8 cellular contexts compared by ENCODE assay signal in the genomic region with DNA sequence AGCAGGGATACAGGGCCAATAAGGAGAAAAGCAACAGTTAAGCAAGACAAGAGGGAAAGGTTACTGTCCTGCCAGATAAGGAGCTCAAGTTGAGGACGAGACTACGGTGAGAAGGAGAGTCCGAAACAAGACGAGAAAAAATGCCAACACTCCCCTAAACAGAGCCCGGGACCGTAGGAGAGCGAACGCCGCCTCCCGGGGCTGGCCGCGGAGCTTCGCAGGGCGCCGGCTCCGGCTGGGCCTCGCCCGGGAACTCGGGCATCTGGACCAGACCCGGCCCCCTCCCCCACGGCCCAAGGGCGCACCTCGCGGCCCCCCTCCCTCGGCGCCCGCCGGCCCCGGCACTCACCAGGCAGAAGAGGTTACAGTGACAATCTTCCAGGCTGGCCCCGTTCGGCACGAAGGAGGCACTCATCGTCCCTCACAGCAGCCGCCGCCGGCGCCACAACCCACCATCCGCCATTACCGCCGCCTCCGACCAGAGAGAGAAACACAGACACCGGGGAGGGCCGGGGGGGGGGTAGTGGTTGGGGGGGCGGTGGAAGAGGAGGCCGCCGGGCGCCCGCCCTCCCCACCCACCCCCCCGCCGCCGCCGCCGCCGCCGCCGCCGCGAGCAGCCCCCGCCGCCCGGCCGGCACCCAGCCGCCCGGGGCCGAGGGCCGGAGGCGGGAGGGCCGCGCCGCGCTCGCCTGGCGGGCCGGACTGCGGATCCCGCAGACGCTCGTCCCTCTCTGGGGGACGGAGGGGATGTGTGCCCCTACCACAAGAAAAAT. TPM values are rescaled to one million over a fixed set of nuclear protein-coding genes. Genes with fewer than 3 reads are reported as not detected.
DNase-seq lines count a peak whose midpoint lies in the region; ATAC-seq and TF ChIP-seq lines count a peak whose summit lies in the region.

A gene with protein sequence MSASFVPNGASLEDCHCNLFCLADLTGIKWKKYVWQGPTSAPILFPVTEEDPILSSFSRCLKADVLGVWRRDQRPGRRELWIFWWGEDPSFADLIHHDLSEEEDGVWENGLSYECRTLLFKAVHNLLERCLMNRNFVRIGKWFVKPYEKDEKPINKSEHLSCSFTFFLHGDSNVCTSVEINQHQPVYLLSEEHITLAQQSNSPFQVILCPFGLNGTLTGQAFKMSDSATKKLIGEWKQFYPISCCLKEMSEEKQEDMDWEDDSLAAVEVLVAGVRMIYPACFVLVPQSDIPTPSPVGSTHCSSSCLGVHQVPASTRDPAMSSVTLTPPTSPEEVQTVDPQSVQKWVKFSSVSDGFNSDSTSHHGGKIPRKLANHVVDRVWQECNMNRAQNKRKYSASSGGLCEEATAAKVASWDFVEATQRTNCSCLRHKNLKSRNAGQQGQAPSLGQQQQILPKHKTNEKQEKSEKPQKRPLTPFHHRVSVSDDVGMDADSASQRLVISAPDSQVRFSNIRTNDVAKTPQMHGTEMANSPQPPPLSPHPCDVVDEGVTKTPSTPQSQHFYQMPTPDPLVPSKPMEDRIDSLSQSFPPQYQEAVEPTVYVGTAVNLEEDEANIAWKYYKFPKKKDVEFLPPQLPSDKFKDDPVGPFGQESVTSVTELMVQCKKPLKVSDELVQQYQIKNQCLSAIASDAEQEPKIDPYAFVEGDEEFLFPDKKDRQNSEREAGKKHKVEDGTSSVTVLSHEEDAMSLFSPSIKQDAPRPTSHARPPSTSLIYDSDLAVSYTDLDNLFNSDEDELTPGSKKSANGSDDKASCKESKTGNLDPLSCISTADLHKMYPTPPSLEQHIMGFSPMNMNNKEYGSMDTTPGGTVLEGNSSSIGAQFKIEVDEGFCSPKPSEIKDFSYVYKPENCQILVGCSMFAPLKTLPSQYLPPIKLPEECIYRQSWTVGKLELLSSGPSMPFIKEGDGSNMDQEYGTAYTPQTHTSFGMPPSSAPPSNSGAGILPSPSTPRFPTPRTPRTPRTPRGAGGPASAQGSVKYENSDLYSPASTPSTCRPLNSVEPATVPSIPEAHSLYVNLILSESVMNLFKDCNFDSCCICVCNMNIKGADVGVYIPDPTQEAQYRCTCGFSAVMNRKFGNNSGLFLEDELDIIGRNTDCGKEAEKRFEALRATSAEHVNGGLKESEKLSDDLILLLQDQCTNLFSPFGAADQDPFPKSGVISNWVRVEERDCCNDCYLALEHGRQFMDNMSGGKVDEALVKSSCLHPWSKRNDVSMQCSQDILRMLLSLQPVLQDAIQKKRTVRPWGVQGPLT (N-terminal part only) (minus strand): TSS at position 488 of the 773 bp plus-strand sequence. CDS start 73 bp downstream, at position 415.

- peak within 1 kb of the TSS; percentile 99 for H3K27ac Mint-ChIP-seq in T-helper 2 cell treated with Interferon-gamma antibody and Interleukin-4, amounts not matched to agents 5 μg/mL and 100 μg/mL, for 36 hours

- no peak for TF ChIP-seq POLR2A in vagina (IDR thresholded peaks at IDR 0.05)

- H3K4me1 ChIP-seq in right cardiac atrium (ENCODE audit: control insufficient read depth, insufficient read depth, low read length) (no peaks in the 10 kb centered on the region), vagina (peaks cover 50% of the 10 kb centered on the region)

- H3K36me3 Mint-ChIP-seq in T-helper 2 cell treated with Interferon-gamma antibody and Interleukin-4, amounts not matched to agents 5 μg/mL and 100 μg/mL, for 36 hours (ENCODE audit: low read depth): peaks cover 24% of the 10 kb centered on the region

- WGBS in right cardiac atrium: under 1% methylated on average over 79 of the region's 79 CpGs

- H3K27me3 ChIP-seq in right cardiac atrium (ENCODE audit: control insufficient read depth, insufficient read depth): no peaks in the 10 kb centered on the region
- no peaks in the 10 kb centered on the region for H3K27me3 ChIP-seq in vagina

- H3K4me3 ChIP-seq in right cardiac atrium (ENCODE audit: low read length) (peak within 1 kb of the TSS; percentile 97), vagina (peak within 1 kb of the TSS; percentile 62 to 98)

- no peak for TF ChIP-seq CTCF in vagina (IDR thresholded peaks at IDR 0.05)

- peak within 1 kb of the TSS; percentile 93 for H3K4me3 Mint-ChIP-seq in T-helper 2 cell treated with Interferon-gamma antibody and Interleukin-4, amounts not matched to agents 5 μg/mL and 100 μg/mL, for 36 hours

- H3K36me3 ChIP-seq in vagina: peaks cover 0 to 13% of the 10 kb centered on the region in 2 donors

- H3K9me3 ChIP-seq in right cardiac atrium (ENCODE audit: control insufficient read depth, low read length) (no peaks in the 10 kb centered on the region), vagina (no peaks in the 10 kb centered on the region)

- H3K27ac ChIP-seq in right cardiac atrium (ENCODE audit: low read length): peak within 1 kb of the TSS; percentile 100
- H3K27ac ChIP-seq in vagina: peak within 1 kb of the TSS; percentile 99

- ATAC-seq in right cardiac atrium: peak; percentile 69 to 79

- no peaks in the 10 kb centered on the region for H3K27me3 Mint-ChIP-seq in T-helper 2 cell treated with Interferon-gamma antibody and Interleukin-4, amounts not matched to agents 5 μg/mL and 100 μg/mL, for 36 hours (ENCODE audit: low read depth)

- H3K4me1 Mint-ChIP-seq in T-helper 2 cell treated with Interferon-gamma antibody and Interleukin-4, amounts not matched to agents 5 μg/mL and 100 μg/mL, for 36 hours (ENCODE audit: low read depth): peaks cover 32% of the 10 kb centered on the region

- intact Hi-C loops in right cardiac atrium (cut with DNase I): loop anchor here in 2 of 4 donors (5.0 to 10.0 kb wide), 3 partner anchors 130 to 653 kb away; no protein-coding TSS in a partner anchor
- intact Hi-C loops in vagina (cut with DNase I): loop anchor here (5.0 to 10.0 kb wide), 2 partner anchors 138 to 650 kb away; a partner anchor contains a TSS

- H3K9me3 Mint-ChIP-seq in T-helper 2 cell treated with Interferon-gamma antibody and Interleukin-4, amounts not matched to agents 5 μg/mL and 100 μg/mL, for 36 hours: no peaks in the 10 kb centered on the region

- peak; percentile 10 to 20 for DNase-seq in NOMO-1 (lab: John Stamatoyannopoulos, UW; ENCODE audit: unreplicated experiment in 2 of 2)
- no peak for DNase-seq in NOMO-1 treated with dmso at 0.1 percent for 144 hours (lab: John Stamatoyannopoulos, UW; ENCODE audit: unreplicated experiment)
- DNase-seq in HUDEP-2 (lab: John Stamatoyannopoulos, UW; ENCODE audit: unreplicated experiment in 76 of 76): peak in 48 of 76 experiments; percentile 3 to 62 (median 30)
- peak; percentile 48 for DNase-seq in T-helper 2 cell treated with Interferon-gamma antibody and Interleukin-4, amounts not matched to agents 5 μg/mL and 100 μg/mL, for 36 hours (ENCODE audit: low spot score)
- peak in 51 of 58 donors; percentile 5 to 72 (median 45) for DNase-seq in anterior cingulate cortex (lab: John Stamatoyannopoulos, UW)
- peak; percentile 63 to 86 (median 84) for DNase-seq in right cardiac atrium
- DNase-seq in putamen (ENCODE audit: low spot score): peak; percentile 44
- no peak for DNase-seq in vagina (ENCODE audit: extremely low spot score in 2 of 2)

RNA-seq across cellular contexts. Expression of the gene that starts here (rescaled TPM):
- 10 to 100 TPM; 26.0 to 49.8 (median 34.2) TPM for total RNA-seq in right cardiac atrium
- polyA plus RNA-seq in right cardiac atrium: 6.6 TPM
- 59.9 TPM for total RNA-seq in vagina

Comparison
In these comparisons a context has a peak if more than half of its experiments do, and no peak if none do; other contexts are left out.
1. DNase-seq: peak in NOMO-1 (2 of 2), HUDEP-2 (48 of 76), T-helper 2 cell treated with Interferon-gamma antibody and Interleukin-4, amounts not matched to agents 5 μg/mL and 100 μg/mL, for 36 hours (single experiment), anterior cingulate cortex (51 of 58), right cardiac atrium (3 of 3) and putamen (single experiment); none in NOMO-1 treated with dmso at 0.1 percent for 144 hours (single experiment) and vagina (0 of 2).